Comparison of ENCODE assay signal across 1 cellular context in genomic region chr17:1492249-1493206, GRCh38.
TF ChIP-seq lines count a peak whose summit lies in the region.

Gene MYO1C (minus strand): TSS chr17:1492686. CDS start chr17:1492487, 199 bp downstream.

TF ChIP-seq in HepG2, 621 proteins besides CTCF, POLR2A, EP300 and RAD21 (continued from another document and continues in another):
- no peak for TF ChIP-seq AFF4 (CRISPR knock-in tag; IDR thresholded peaks at IDR 0.05)
- TF ChIP-seq ZFP37 (CRISPR knock-in tag; IDR thresholded peaks at IDR 0.05; ENCODE audit: borderline replicate concordance): no peak
- no peak for TF ChIP-seq ZNF772 (CRISPR knock-in tag; IDR thresholded peaks at IDR 0.05)
- no peak; the same call in 1 of the 2 replicates for TF ChIP-seq ZNF607 (CRISPR knock-in tag; IDR thresholded peaks at IDR 0.05; ENCODE audit: borderline replicate concordance)
- 0 out of 2 replicates have a peak, but pooled peaks have one; percentile 46 for TF ChIP-seq ZNF280B (CRISPR knock-in tag; IDR thresholded peaks at IDR 0.05; ENCODE audit: borderline replicate concordance)
- no peak for TF ChIP-seq SRSF4 (IDR thresholded peaks at IDR 0.05; ENCODE audit: low read depth, low read length, poor library complexity, severe bottlenecking)
- no peak for TF ChIP-seq ISX (CRISPR knock-in tag; conservative IDR thresholded peaks at IDR 0.05)
- TF ChIP-seq POLR2G (IDR thresholded peaks at IDR 0.05; ENCODE audit: low read depth, low read length): no peak
- TF ChIP-seq HDAC6 (IDR thresholded peaks at IDR 0.05; ENCODE audit: low read depth, low read length): no peak
- TF ChIP-seq PITX1 (CRISPR knock-in tag; IDR thresholded peaks at IDR 0.05): no peak
- no peak for TF ChIP-seq GLMP (CRISPR knock-in tag; IDR thresholded peaks at IDR 0.05; ENCODE audit: borderline replicate concordance)
- TF ChIP-seq ZKSCAN5 (CRISPR knock-in tag; IDR thresholded peaks at IDR 0.05): no peak
- no peak for TF ChIP-seq ZNF260 (CRISPR knock-in tag; IDR thresholded peaks at IDR 0.05; ENCODE audit: borderline replicate concordance, low read depth)
- TF ChIP-seq ZNF800 (CRISPR knock-in tag; IDR thresholded peaks at IDR 0.05): no peak
- TF ChIP-seq ZNF451 (CRISPR knock-in tag; IDR thresholded peaks at IDR 0.05): peak; percentile 7; the same call in 1 of the 2 replicates
- TF ChIP-seq RFXAP (CRISPR knock-in tag; IDR thresholded peaks at IDR 0.05; ENCODE audit: borderline replicate concordance): no peak
- no peak for TF ChIP-seq ZNF430 (CRISPR knock-in tag; IDR thresholded peaks at IDR 0.05)
- no peak for TF ChIP-seq CHCHD3 (CRISPR knock-in tag; IDR thresholded peaks at IDR 0.05)
- TF ChIP-seq ASH2L (IDR thresholded peaks at IDR 0.05; ENCODE audit: insufficient read length, low read depth, low read length): no peak
- no peak for TF ChIP-seq PHF20 (CRISPR knock-in tag; IDR thresholded peaks at IDR 0.05)
- 0 out of 2 replicates have a peak, but pooled peaks have one; percentile 56 for TF ChIP-seq ZNF235 (CRISPR knock-in tag; IDR thresholded peaks at IDR 0.05; ENCODE audit: borderline replicate concordance)
- no peak for TF ChIP-seq ZNF737 (CRISPR knock-in tag; IDR thresholded peaks at IDR 0.05; ENCODE audit: borderline replicate concordance)
- TF ChIP-seq ZNF280D (CRISPR knock-in tag; IDR thresholded peaks at IDR 0.05): 0 out of 2 replicates have a peak, but pooled peaks have one; percentile 26
- no peak for TF ChIP-seq YEATS4 (CRISPR knock-in tag; IDR thresholded peaks at IDR 0.05; ENCODE audit: borderline replicate concordance)
- 0 out of 2 replicates have a peak, but pooled peaks have one; percentile 29 for TF ChIP-seq ZBTB4 (CRISPR knock-in tag; IDR thresholded peaks at IDR 0.05; ENCODE audit: borderline replicate concordance)
- TF ChIP-seq ZNF543 (CRISPR knock-in tag; IDR thresholded peaks at IDR 0.05): no peak
- no peak for TF ChIP-seq ZHX2 (IDR thresholded peaks at IDR 0.05; ENCODE audit: low read depth)
- no peak for TF ChIP-seq ZHX2 (CRISPR knock-in tag; IDR thresholded peaks at IDR 0.05; ENCODE audit: borderline replicate concordance)
- no peak for TF ChIP-seq MXD4 (CRISPR knock-in tag; IDR thresholded peaks at IDR 0.05)
- no peak for TF ChIP-seq RCOR2 (CRISPR knock-in tag; IDR thresholded peaks at IDR 0.05)
- 0 out of 2 replicates have a peak, but pooled peaks have one; percentile 22 for TF ChIP-seq MXD1 (CRISPR knock-in tag; IDR thresholded peaks at IDR 0.05)
- TF ChIP-seq ZBTB3 (CRISPR knock-in tag; IDR thresholded peaks at IDR 0.05; ENCODE audit: borderline replicate concordance, low read depth): no peak
- no peak for TF ChIP-seq E2F1 (CRISPR knock-in tag; IDR thresholded peaks at IDR 0.05)
- TF ChIP-seq ZNF816 (CRISPR knock-in tag; IDR thresholded peaks at IDR 0.05; ENCODE audit: borderline replicate concordance): no peak
- no peak for TF ChIP-seq ZNF432 (CRISPR knock-in tag; IDR thresholded peaks at IDR 0.05; ENCODE audit: borderline replicate concordance)
